ENCODE assay signal across 24 cellular contexts in genomic region chr6:123534264-123534663, GRCh38.
"Had no signal": no experiment of that assay in that cellular context is flagged by ENCODE, and none has a peak within 500 bp of the region (broad histone marks: within the 10 kb centered on the region; RNA-seq: fewer than 3 reads in every experiment).

No MANE protein-coding gene starts in this region.

- H3K4me3 ChIP-seq: body of pancreas, coronary artery, dorsolateral prefrontal cortex, pancreas, right lobe of liver, skin epidermis, thoracic aorta had no signal

- H3K4me1 ChIP-seq: body of pancreas, pancreas, right lobe of liver had no signal

- H3K9me3 ChIP-seq: body of pancreas, pancreas, right lobe of liver, thoracic aorta had no signal

- H3K27me3 ChIP-seq: body of pancreas, right lobe of liver had no signal

- DNase-seq: activated CD4-positive, alpha-beta T cell treated with anti-CD3 and anti-CD28 coated beads for 4 hours; activated CD4-positive, alpha-beta T cell treated with anti-CD3 and anti-CD28 coated beads, Interleukin-2, amount 50 U/mL, for 48 hours; activated CD8-positive, alpha-beta memory T cell treated with anti-CD3 and anti-CD28 coated beads for 24 hours; activated effector memory CD4-positive, alpha-beta T cell treated with Interleukin-2 at 50 U/mL for 16 hours; activated naive CD4-positive, alpha-beta T cell treated with Interleukin-2 at 50 U/mL for 16 hours; aorta; body of pancreas; dorsolateral prefrontal cortex; effector memory CD8-positive, alpha-beta T cell; erythroblast; head of caudate nucleus; mammary epithelial cell; naive B cell; nucleus accumbens; pancreas; right lobe of liver; stimulated activated CD4-positive, alpha-beta T cell treated with anti-CD3 and anti-CD28 coated beads, Interleukin-4, amount 100 ng/mL, for 24 hours; SW 1271; T-helper 9 cell had no signal

- H3K27ac ChIP-seq: body of pancreas, coronary artery, dorsolateral prefrontal cortex, pancreas, right lobe of liver, skin epidermis, thoracic aorta, VCaP had no signal

- H3K36me3 ChIP-seq: pancreas, right lobe of liver, thoracic aorta had no signal

- ATAC-seq: body of pancreas; effector memory CD8-positive, alpha-beta T cell; pancreas; right lobe of liver; stimulated activated effector memory CD8-positive, alpha-beta T cell treated with anti-CD3 and anti-CD28 coated beads, Interleukin-12 subunit alpha, Interleukin-12 subunit beta, amount 100 ng/mL, for 72 hours had no signal
